10 cellular contexts compared by ENCODE assay signal in genomic region chr7:19404912-19405329, GRCh38.
A peak's percentile ranks its signal among the peaks of the same experiment; 100 is the strongest.
DNase-seq lines count a peak whose midpoint lies in the region; ATAC-seq lines count a peak whose summit lies in the region.
"Had no signal": no experiment of that assay in that cellular context is flagged by ENCODE, and none has a peak within 500 bp of the region (broad histone marks: within the 10 kb centered on the region; RNA-seq: fewer than 3 reads in every experiment).

No MANE protein-coding gene starts in this region.

- no peaks in the 10 kb centered on the region for H3K27me3 ChIP-seq in CD4-positive, alpha-beta memory T cell (ENCODE audit: insufficient read depth, low read length)
- H3K27me3 ChIP-seq: adrenal gland had no signal

- no peak overlapping the region for H3K4me3 Mint-ChIP-seq in CD4-positive, alpha-beta memory T cell
- H3K4me3 Mint-ChIP-seq: memory B cell had no signal

- H3K4me1 Mint-ChIP-seq in CD4-positive, alpha-beta memory T cell = peaks cover 0 to 2% (median 0%) of the 10 kb centered on the region in 4 donors
- H3K4me1 Mint-ChIP-seq: memory B cell had no signal

- H3K4me3 ChIP-seq in Jurkat, Clone E6-1 (ENCODE audit: low read length) = peak overlapping the region; percentile 13
- H3K4me3 ChIP-seq in CD4-positive, alpha-beta memory T cell (ENCODE audit: low read length in 2 of 2) = no peak overlapping the region
- H3K4me3 ChIP-seq: adrenal gland had no signal

- DNase-seq in Caki2 (ENCODE audit: low read depth) (peak; percentile 94), amniotic stem cell (lab: John Stamatoyannopoulos, UW) (peak; percentile 81), kidney tubule cell (ENCODE audit: low spot score) (peak; percentile 81), sciatic nerve (ENCODE audit: low spot score) (no peak), mesenteric fat pad (ENCODE audit: low spot score) (no peak)
- DNase-seq in Jurkat, Clone E6-1 (ENCODE audit: low read depth, low spot score) = peak; percentile 88
- DNase-seq in activated naive CD4-positive, alpha-beta T cell treated with Interleukin-2 at 50 U/mL for 16 hours = no peak
- DNase-seq in CD4-positive, alpha-beta memory T cell = no peak

- no peaks in the 10 kb centered on the region for H3K27me3 Mint-ChIP-seq in CD4-positive, alpha-beta memory T cell
- H3K27me3 Mint-ChIP-seq: memory B cell had no signal

- no peak for ATAC-seq in sciatic nerve

- H3K27ac ChIP-seq in CD4-positive, alpha-beta memory T cell (ENCODE audit: low read depth, low read length) = no peak overlapping the region
- H3K27ac ChIP-seq: adrenal gland had no signal

- no peaks in the 10 kb centered on the region for H3K36me3 Mint-ChIP-seq in CD4-positive, alpha-beta memory T cell
- H3K36me3 Mint-ChIP-seq: memory B cell had no signal

- POLR2A ChIA-PET in CD4-positive, alpha-beta memory T cell (lab: Charles Lee; ENCODE audit: partially characterized antibody) = no interaction called here

- no peaks in the 10 kb centered on the region for H3K9me3 Mint-ChIP-seq in CD4-positive, alpha-beta memory T cell
- H3K9me3 Mint-ChIP-seq: memory B cell had no signal

- H3K36me3 ChIP-seq in CD4-positive, alpha-beta memory T cell (ENCODE audit: insufficient read depth, low read length) = no peaks in the 10 kb centered on the region
- H3K36me3 ChIP-seq: adrenal gland had no signal

- H3K9me3 ChIP-seq in CD4-positive, alpha-beta memory T cell (ENCODE audit: control insufficient read depth in 1 of 2, low read length in 2 of 2) = peaks cover 0 to 4% of the 10 kb centered on the region in 2 donors
- H3K9me3 ChIP-seq: adrenal gland had no signal

- H3K4me1 ChIP-seq in CD4-positive, alpha-beta memory T cell (ENCODE audit: insufficient read depth, low read length) = no peaks in the 10 kb centered on the region
- H3K4me1 ChIP-seq: adrenal gland had no signal

- CTCF ChIA-PET in CD4-positive, alpha-beta memory T cell (lab: Charles Lee; ENCODE audit: partially characterized antibody) = no interaction called here

- H3K27ac Mint-ChIP-seq in CD4-positive, alpha-beta memory T cell = no peak overlapping the region
- H3K27ac Mint-ChIP-seq: memory B cell had no signal

- intact Hi-C loops in sciatic nerve (cut with DNase I) = no loop called here
- intact Hi-C loops in CD4-positive, alpha-beta memory T cell (cut with micrococcal nuclease) = no loop called here

- in situ Hi-C loops in Caki2 (cut with HindIII; ENCODE audit: low pct_unique_long_range_greater_than_20kb, low sequenced_read_pairs) = no loop called here

Comparison
In these comparisons a context has a peak if more than half of its experiments do, and no peak if none do; other contexts are left out.
1. DNase-seq: peak in Caki2 (single experiment), Jurkat, Clone E6-1 (single experiment), amniotic stem cell (single experiment) and kidney tubule cell (single experiment); none in sciatic nerve (single experiment), mesenteric fat pad (single experiment), activated naive CD4-positive, alpha-beta T cell treated with Interleukin-2 at 50 U/mL for 16 hours (single experiment) and CD4-positive, alpha-beta memory T cell (0 of 5).